Comparison of ENCODE assay signal across 2 cellular contexts in the genomic region with DNA sequence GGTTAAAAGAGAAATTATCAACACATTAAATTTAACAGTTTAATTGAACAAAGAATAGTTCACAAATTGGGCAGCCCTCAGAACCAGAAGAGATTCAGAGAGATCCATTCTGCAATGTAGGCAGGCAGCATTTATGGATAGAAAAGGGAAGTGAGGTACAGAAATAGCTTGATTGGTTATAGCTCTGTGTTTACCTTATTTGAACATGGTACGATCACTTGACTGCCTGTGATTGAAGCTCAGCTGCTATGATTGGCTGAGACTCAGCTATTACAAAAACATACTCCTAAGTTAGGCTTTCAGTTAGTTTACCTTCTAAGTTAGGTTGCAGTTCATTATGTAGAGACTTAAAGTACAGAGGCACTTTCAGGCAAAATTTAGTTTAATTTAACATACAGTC.
TF ChIP-seq lines count a peak whose summit lies in the region.

No MANE protein-coding gene starts in this region.

TF ChIP-seq in GM12891, 5 proteins besides CTCF, POLR2A, EP300 and RAD21:
- TF ChIP-seq TAF1 (IDR thresholded peaks at IDR 0.05; ENCODE audit: low read depth, low read length) (no peak), SPI1 (IDR thresholded peaks at IDR 0.05; ENCODE audit: low read depth, low read length) (peak; percentile 65)
TF ChIP-seq in GM12891: peak in this region for 1.

TF ChIP-seq in GM12878, 131 proteins besides CTCF, POLR2A, EP300 and RAD21:
- no peak for TF ChIP-seq STAT1 (conservative IDR thresholded peaks at IDR 0.05)
- peak; percentile 64; the same call in 1 of the 2 replicates for TF ChIP-seq SPI1 (IDR thresholded peaks at IDR 0.05; ENCODE audit: borderline replicate concordance, insufficient read depth, low read depth, low read length)
